Comparison of ENCODE assay signal across 8 cellular contexts in the genomic region with DNA sequence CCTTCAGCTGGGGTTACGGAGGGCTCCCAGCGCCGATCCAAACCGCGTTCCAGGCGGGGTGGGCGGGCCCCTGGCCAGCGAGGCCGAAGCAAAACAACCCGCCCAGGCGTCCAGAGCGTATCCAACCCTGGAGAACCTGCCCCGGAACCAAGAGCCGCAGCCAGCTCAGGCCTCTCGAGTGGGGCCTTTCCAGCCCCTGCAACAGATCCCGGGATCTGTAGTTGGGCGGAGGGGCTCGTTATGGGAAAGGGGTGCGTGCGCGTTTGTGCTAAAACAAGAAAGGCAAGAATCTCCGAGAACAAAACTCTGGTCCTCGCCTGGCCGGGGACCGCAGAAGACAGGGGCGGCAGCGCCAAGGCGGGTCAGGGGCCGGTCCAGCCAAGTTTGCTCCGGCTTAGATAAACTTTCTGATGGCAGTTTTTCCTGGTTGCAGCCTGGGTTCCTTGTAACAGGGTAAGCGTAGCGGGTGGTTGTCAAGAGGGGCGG. TPM values are rescaled to one million over a fixed set of nuclear protein-coding genes. Genes with fewer than 3 reads are reported as not detected.
DNase-seq lines count a peak whose midpoint lies in the region; ATAC-seq and TF ChIP-seq lines count a peak whose summit lies in the region.

No MANE protein-coding gene starts in this region.

- peaks cover 33% of the 10 kb centered on the region for H3K27me3 Mint-ChIP-seq in activated CD4-positive, alpha-beta T cell treated with anti-CD3 and anti-CD28 coated beads for 36 hours
- peaks cover 42 to 71% (median 62%) of the 10 kb centered on the region in 3 donors for H3K27me3 Mint-ChIP-seq in naive B cell

- peak overlapping the region; percentile 55 for H3K4me3 Mint-ChIP-seq in activated CD4-positive, alpha-beta T cell treated with anti-CD3 and anti-CD28 coated beads for 36 hours
- H3K4me3 Mint-ChIP-seq in naive B cell, result peak overlapping the region; percentile 83 to 92 (median 88)

- no peak for ATAC-seq in activated CD4-positive, alpha-beta T cell treated with anti-CD3 and anti-CD28 coated beads for 36 hours
- ATAC-seq in naive B cell (ENCODE audit: low read depth in 2 of 2) (peak; percentile 17 to 28), GM19324 (IDR thresholded peaks at IDR 0.05; ENCODE audit: low FRiP score, unreplicated experiment) (no peak)

- H3K4me3 ChIP-seq in fibroblast of pulmonary artery (replicated peaks; ENCODE audit: low read depth, low read length), result peak overlapping the region; percentile 86

- CTCF ChIA-PET in activated CD4-positive, alpha-beta T cell treated with anti-CD3 and anti-CD28 coated beads for 36 hours (lab: Charles Lee), result interaction anchor here (0.6 kb wide), 2 partner anchors 12 to 447 kb away, joined by 3 to 4 read pairs; no protein-coding TSS in a partner anchor

- peaks cover 3% of the 10 kb centered on the region for H3K4me1 Mint-ChIP-seq in activated CD4-positive, alpha-beta T cell treated with anti-CD3 and anti-CD28 coated beads for 36 hours
- H3K4me1 Mint-ChIP-seq in naive B cell, result peaks cover 6 to 18% (median 14%) of the 10 kb centered on the region in 3 donors

- no peak for DNase-seq in activated CD4-positive, alpha-beta T cell treated with anti-CD3 and anti-CD28 coated beads for 36 hours
- DNase-seq in activated CD4-positive, alpha-beta T cell treated with anti-CD3 and anti-CD28 coated beads for 1 hour, result no peak
- DNase-seq in SW480 (ENCODE audit: low spot score), result peak; percentile 62
- peak; percentile 79 for DNase-seq in fibroblast of pulmonary artery (ENCODE audit: low read depth)
- peak; percentile 18 for DNase-seq in naive B cell
- DNase-seq in NCI-H2107 (lab: John Stamatoyannopoulos, UW), result no peak
- no peak for DNase-seq in NCI-H1694 (lab: John Stamatoyannopoulos, UW)

- no peak for TF ChIP-seq CTCF in fibroblast of pulmonary artery (IDR thresholded peaks at IDR 0.05; ENCODE audit: low read length, missing control alignments)

- H3K9me3 Mint-ChIP-seq in activated CD4-positive, alpha-beta T cell treated with anti-CD3 and anti-CD28 coated beads for 36 hours (ENCODE audit: low read depth), result no peaks in the 10 kb centered on the region
- no peaks in the 10 kb centered on the region for H3K9me3 Mint-ChIP-seq in naive B cell

- H3K36me3 Mint-ChIP-seq in activated CD4-positive, alpha-beta T cell treated with anti-CD3 and anti-CD28 coated beads for 36 hours (ENCODE audit: low read depth), result no peaks in the 10 kb centered on the region
- H3K36me3 Mint-ChIP-seq in naive B cell, result peaks cover 0 to 7% of the 10 kb centered on the region in 2 donors

- intact Hi-C loops in activated CD4-positive, alpha-beta T cell treated with anti-CD3 and anti-CD28 coated beads for 36 hours (cut with DNase I, micrococcal nuclease), result no loop called here

- no peak overlapping the region for H3K27ac Mint-ChIP-seq in activated CD4-positive, alpha-beta T cell treated with anti-CD3 and anti-CD28 coated beads for 36 hours
- H3K27ac Mint-ChIP-seq in naive B cell, result peak overlapping the region in 1 of 6 donors; percentile 33

- POLR2A ChIA-PET in activated CD4-positive, alpha-beta T cell treated with anti-CD3 and anti-CD28 coated beads for 36 hours (lab: Charles Lee), result no interaction called here

RNA-seq across cellular contexts. Expression of a gene that starts 0.5 kb away (rescaled TPM):
- not detected for total RNA-seq in activated CD4-positive, alpha-beta T cell treated with anti-CD3 and anti-CD28 coated beads for 36 hours
- polyA plus RNA-seq in naive B cell (ENCODE audit: low read depth in 6 of 6), result not detected

Comparison
In these comparisons a context has a peak if more than half of its experiments do, and no peak if none do; other contexts are left out.
1. ATAC-seq: peak in naive B cell (2 of 2); none in activated CD4-positive, alpha-beta T cell treated with anti-CD3 and anti-CD28 coated beads for 36 hours (single experiment) and GM19324 (single experiment).
2. DNase-seq: peak in SW480 (single experiment), fibroblast of pulmonary artery (single experiment) and naive B cell (single experiment); none in activated CD4-positive, alpha-beta T cell treated with anti-CD3 and anti-CD28 coated beads for 36 hours (single experiment), activated CD4-positive, alpha-beta T cell treated with anti-CD3 and anti-CD28 coated beads for 1 hour (single experiment), NCI-H2107 (single experiment) and NCI-H1694 (single experiment).